ENCODE assay signal across 8 cellular contexts in the genomic region with DNA sequence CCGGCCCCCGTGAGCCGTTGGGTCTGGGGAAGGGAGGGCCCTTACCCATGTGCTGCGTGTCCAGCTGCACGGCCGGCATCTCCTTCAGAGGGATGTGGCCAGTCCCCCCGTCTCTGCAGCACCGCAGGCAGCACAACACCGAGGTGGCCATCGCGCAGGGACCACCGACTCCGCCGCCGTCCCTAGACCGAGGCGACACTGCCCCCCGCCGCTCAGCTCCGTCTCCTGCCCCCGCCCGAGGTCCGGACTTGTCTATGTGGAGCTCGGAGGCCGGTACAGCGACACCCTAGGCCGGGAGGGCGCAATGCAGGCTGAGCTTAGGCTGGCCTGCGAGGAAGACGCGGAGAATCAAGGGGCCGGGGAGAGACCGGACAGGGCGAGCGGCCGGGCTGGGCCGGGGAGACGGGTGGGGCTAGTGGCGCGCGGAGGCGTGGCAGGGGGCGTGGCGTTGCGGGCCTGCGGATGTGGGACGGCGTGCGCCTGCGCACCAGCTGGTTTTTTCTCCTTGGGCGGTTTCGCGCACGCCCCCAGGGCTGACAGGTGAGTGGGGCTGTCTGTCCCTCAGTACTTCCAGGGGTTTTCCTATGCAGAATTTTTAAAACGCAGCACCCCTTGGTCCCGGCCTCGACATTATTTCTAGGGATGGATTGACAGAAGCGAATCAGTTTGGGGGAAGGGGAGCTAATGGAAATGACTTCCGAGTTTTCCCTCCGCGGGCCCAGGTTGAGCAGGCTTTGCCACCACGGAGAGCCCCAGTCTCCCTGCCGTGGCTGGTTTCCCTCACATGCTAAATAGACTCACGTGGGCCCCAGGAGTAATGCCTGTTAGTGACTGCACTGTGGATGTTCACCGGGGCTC. TPM values are rescaled to one million over a fixed set of nuclear protein-coding genes. Genes with fewer than 3 reads are reported as not detected.
DNase-seq lines count a peak whose midpoint lies in the region; ATAC-seq and TF ChIP-seq lines count a peak whose summit lies in the region.

A gene with protein sequence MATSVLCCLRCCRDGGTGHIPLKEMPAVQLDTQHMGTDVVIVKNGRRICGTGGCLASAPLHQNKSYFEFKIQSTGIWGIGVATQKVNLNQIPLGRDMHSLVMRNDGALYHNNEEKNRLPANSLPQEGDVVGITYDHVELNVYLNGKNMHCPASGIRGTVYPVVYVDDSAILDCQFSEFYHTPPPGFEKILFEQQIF (minus strand): TSS at position 256 of the 858 bp plus-strand sequence. CDS start 105 bp downstream, at position 151.

- peaks cover 38% of the 10 kb centered on the region for H3K4me1 Mint-ChIP-seq in chondrocyte (ENCODE audit: low read depth)

- no peaks in the 10 kb centered on the region for H3K9me3 Mint-ChIP-seq in chondrocyte (ENCODE audit: low read depth)

- peak within 1 kb of the TSS; percentile 96 for H3K4me3 ChIP-seq in BLaER1
- H3K4me3 ChIP-seq in kidney epithelial cell (ENCODE audit: low read depth, low read length): peak within 1 kb of the TSS; percentile 60

- H3K27ac ChIP-seq in BLaER1: peak within 1 kb of the TSS; percentile 89

- H3K4me3 Mint-ChIP-seq in chondrocyte (ENCODE audit: unreplicated experiment): peak within 1 kb of the TSS; percentile 84

- H3K27me3 ChIP-seq in BLaER1 (no peaks in the 10 kb centered on the region), kidney epithelial cell (ENCODE audit: control insufficient read depth, insufficient read depth, low read length) (no peaks in the 10 kb centered on the region)

- DNase-seq in GM19238 (ENCODE audit: insufficient read length, low spot score) (peak; percentile 81), NCI-H460 (ENCODE audit: extremely low read depth, low read depth) (peak; percentile 94), chondrocyte (ENCODE audit: low spot score) (peak; percentile 100), kidney epithelial cell (ENCODE audit: low read depth) (peak; percentile 87)
- DNase-seq in activated CD4-positive, alpha-beta T cell treated with anti-CD3 and anti-CD28 coated beads for 1 hour: peak; percentile 87
- peak; percentile 96 for DNase-seq in stimulated activated CD4-positive, alpha-beta T cell treated with anti-CD3 and anti-CD28 coated beads, Interleukin-15, amount 100 ng/mL, for 24 hours

- no peaks in the 10 kb centered on the region for H4K20me1 ChIP-seq in BLaER1

- TF ChIP-seq CTCF in chondrocyte (IDR thresholded peaks at IDR 0.05) (peak; percentile 96), kidney epithelial cell (IDR thresholded peaks at IDR 0.05; ENCODE audit: insufficient read depth, low read length, poor library complexity, severe bottlenecking) (peak; percentile 92)

- ATAC-seq in HG03439 (IDR thresholded peaks at IDR 0.05; ENCODE audit: unreplicated experiment): peak; percentile 99

- H3K4me1 ChIP-seq in BLaER1: peaks cover 49% of the 10 kb centered on the region

- H3K36me3 Mint-ChIP-seq in chondrocyte (ENCODE audit: low read depth): no peaks in the 10 kb centered on the region

- peak within 1 kb of the TSS; percentile 97 for H3K4me2 ChIP-seq in BLaER1

- H3K36me3 ChIP-seq in BLaER1: peaks cover under 1% of the 10 kb centered on the region; the same call in 1 of the 2 replicates
- no peaks in the 10 kb centered on the region for H3K36me3 ChIP-seq in kidney epithelial cell (ENCODE audit: control insufficient read depth, insufficient read depth, low read length)

- no peaks in the 10 kb centered on the region for H3K9me3 ChIP-seq in BLaER1

- H3K27ac Mint-ChIP-seq in chondrocyte (ENCODE audit: unreplicated experiment): peak within 1 kb of the TSS; percentile 94

- H3K9ac ChIP-seq in BLaER1: peak within 1 kb of the TSS; percentile 89

- no peaks in the 10 kb centered on the region for H3K27me3 Mint-ChIP-seq in chondrocyte (ENCODE audit: low read depth)

RNA-seq across cellular contexts. Expression of the gene that starts here (rescaled TPM):
- total RNA-seq in NCI-H460 (2014; rRNA removed; shearing (Covaris generic)): 10.4 and 11.1 TPM in 2 replicates
- polyA plus RNA-seq in NCI-H460 (2014; cell fraction: nucleus; rRNA removed): 6.1 and 7.3 TPM in 2 replicates
- total RNA-seq in chondrocyte: 6.9 to 8.8 TPM (median 7.5 TPM) in 3 replicates
- total RNA-seq in kidney epithelial cell: 4.4 and 6.0 TPM in 2 replicates

Comparison
In these comparisons a context has a peak if more than half of its experiments do, and no peak if none do; other contexts are left out.
1. Peak in every context shown above with its lines: DNase-seq, ATAC-seq, H3K4me3 ChIP-seq and H3K27ac ChIP-seq.